21 cellular contexts compared by ENCODE assay signal in genomic region chr11:9438611-9439010, GRCh38. TPM values are rescaled to one million over a fixed set of nuclear protein-coding genes. Genes with fewer than 3 reads are reported as not detected.
A peak's percentile ranks its signal among the peaks of the same experiment; 100 is the strongest.
DNase-seq lines count a peak whose midpoint lies in the region; ATAC-seq and TF ChIP-seq lines count a peak whose summit lies in the region.
"Had no signal": no experiment of that assay in that cellular context is flagged by ENCODE, and none has a peak within 500 bp of the region (broad histone marks: within the 10 kb centered on the region; RNA-seq: fewer than 3 reads in every experiment).

No MANE protein-coding gene starts in this region.

- DNase-seq in GM23338 (ENCODE audit: low spot score) = no peak
- peak; percentile 10 for DNase-seq in choroid plexus epithelial cell (ENCODE audit: low read depth)
- DNase-seq in iris pigment epithelial cell (ENCODE audit: low read depth) = peak; percentile 39
- peak; percentile 64 for DNase-seq in pons (ENCODE audit: low spot score)
- DNase-seq in cerebellar nuclear complex (lab: John Stamatoyannopoulos, UW) = no peak
- DNase-seq in activated CD4-positive, alpha-beta T cell treated with anti-CD3 and anti-CD28 coated beads for 1 hour = no peak
- DNase-seq in stimulated activated naive CD4-positive, alpha-beta T cell (lab: John Stamatoyannopoulos, UW) = no peak
- DNase-seq: CD4-positive, CD25-positive, alpha-beta regulatory T cell; CD8-positive, alpha-beta memory T cell; DMS 273 treated with DMSO at 0.1 percent for 48 hours; DMS79; EL; GDM1; GM23248; H9 had no signal

- H2AFZ ChIP-seq in GM23338 = no peak overlapping the region
- H2AFZ ChIP-seq: GM23248 had no signal

- no peak overlapping the region for H3K4me2 ChIP-seq in GM23338
- H3K4me2 ChIP-seq: BLaER1 had no signal

- peaks cover 96% of the 10 kb centered on the region for H3K36me3 Mint-ChIP-seq in GM23338 (ENCODE audit: low read depth)

- H3K4me1 Mint-ChIP-seq in GM23338 = no peaks in the 10 kb centered on the region
- H3K4me1 Mint-ChIP-seq: B cell, H9 had no signal

- H3K4me1 ChIP-seq in GM23338 (ENCODE audit: insufficient read depth) = no peaks in the 10 kb centered on the region
- H3K4me1 ChIP-seq: BLaER1 had no signal

- H3K27me3 ChIP-seq in GM23338 (ENCODE audit: insufficient read depth) = no peaks in the 10 kb centered on the region
- H3K27me3 ChIP-seq: BLaER1 had no signal

- no peak for ATAC-seq in GM23338
- ATAC-seq: GM12878, HCT116 had no signal

- no peaks in the 10 kb centered on the region; the same call in none of the 2 replicates for H3K79me2 ChIP-seq in GM23338 (replicated peaks; ENCODE audit: insufficient read depth)

- H3K36me3 ChIP-seq in GM23338 (ENCODE audit: insufficient read depth) = peaks cover 92% of the 10 kb centered on the region

- H3F3A ChIP-seq in GM23338 (replicated peaks; ENCODE audit: low read depth) = peaks cover 12% of the 10 kb centered on the region

- H3K27me3 Mint-ChIP-seq in GM23338 (ENCODE audit: insufficient read depth, low read depth, poor library complexity) = no peaks in the 10 kb centered on the region
- H3K27me3 Mint-ChIP-seq: B cell; CD4-positive, CD25-positive, alpha-beta regulatory T cell; CD8-positive, alpha-beta memory T cell had no signal

- 0 out of 2 replicates have a peak overlapping the region, but pooled peaks have one; percentile 21 for H3K27ac ChIP-seq in GM23338 (ENCODE audit: low read depth)
- H3K27ac ChIP-seq: 22Rv1, BLaER1, C4-2B, GM23248 had no signal

- H3K9me3 Mint-ChIP-seq in GM23338 = no peaks in the 10 kb centered on the region; the same call in 2 of the 3 replicates
- H3K9me3 Mint-ChIP-seq: CD4-positive, CD25-positive, alpha-beta regulatory T cell; CD8-positive, alpha-beta memory T cell; H9 had no signal

- no peak overlapping the region for H3K27ac Mint-ChIP-seq in GM23338
- H3K27ac Mint-ChIP-seq: B cell; CD4-positive, CD25-positive, alpha-beta regulatory T cell; CD8-positive, alpha-beta memory T cell had no signal

- no peak overlapping the region for H3K4me3 Mint-ChIP-seq in GM23338
- H3K4me3 Mint-ChIP-seq: B cell; CD4-positive, CD25-positive, alpha-beta regulatory T cell; CD8-positive, alpha-beta memory T cell; H9 had no signal

- no peak for TF ChIP-seq CTCF in GM23338 (conservative IDR thresholded peaks at IDR 0.05; ENCODE audit: low read depth in 2 of 2)
- TF ChIP-seq CTCF in choroid plexus epithelial cell (conservative IDR thresholded peaks at IDR 0.05; ENCODE audit: low read depth, low read length) = no peak

- H3K9me2 ChIP-seq in GM23338 (ENCODE audit: insufficient read depth) = no peaks in the 10 kb centered on the region

- peaks cover 23% of the 10 kb centered on the region for H4K20me1 ChIP-seq in GM23338 (replicated peaks; ENCODE audit: insufficient read depth)

- no peak overlapping the region for H3K4me3 ChIP-seq in GM23338
- no peak overlapping the region for H3K4me3 ChIP-seq in choroid plexus epithelial cell (ENCODE audit: low read depth, low read length)
- H3K4me3 ChIP-seq: BLaER1, GM12878, GM23248 had no signal

TF ChIP-seq in GM23338, 12 proteins besides CTCF, POLR2A, EP300 and RAD21 (continues in another document):
- no peak for TF ChIP-seq CREB1 (CRISPR knock-in tag; IDR thresholded peaks at IDR 0.05; ENCODE audit: low read depth)
- no peak for TF ChIP-seq POLR2AphosphoS5 (IDR thresholded peaks at IDR 0.05; ENCODE audit: low read depth)
- TF ChIP-seq ETS1 (IDR thresholded peaks at IDR 0.05) = no peak
- TF ChIP-seq JUNB (IDR thresholded peaks at IDR 0.05; ENCODE audit: unreplicated experiment) = no peak
- TF ChIP-seq NANOG (IDR thresholded peaks at IDR 0.05; ENCODE audit: borderline replicate concordance) = no peak
- TF ChIP-seq ZNF331 (CRISPR knock-in tag; IDR thresholded peaks at IDR 0.05; ENCODE audit: low read depth) = no peak
- TF ChIP-seq EZH2phosphoT487 (IDR thresholded peaks at IDR 0.05; ENCODE audit: unreplicated experiment) = no peak
- TF ChIP-seq EZH2 (IDR thresholded peaks at IDR 0.05; ENCODE audit: low read depth, unreplicated experiment) = no peak
- TF ChIP-seq ZNF462 (CRISPR knock-in tag; IDR thresholded peaks at IDR 0.05) = no peak

RNA-seq across cellular contexts. Expression of gene ZNF143, which starts 22.2 kb away (rescaled TPM):
- 43.3 and 44.2 TPM in 2 replicates for total RNA-seq in GM23338 (2014; rRNA removed; shearing (Covaris generic))
- polyA plus RNA-seq in GM23338 (2016; fragmentation: Nextera tagmentation; extraction: Ambion mirVana) = 30.7 and 33.5 TPM in 2 replicates

RNA-seq across cellular contexts. Expression of gene IPO7, which starts 54.2 kb away (rescaled TPM):
- 271 and 328 TPM in 2 replicates for total RNA-seq in GM23338 (2014; rRNA removed; shearing (Covaris generic))
- polyA plus RNA-seq in GM23338 (2016; fragmentation: Nextera tagmentation; extraction: Ambion mirVana) = 56.1 TPM in 2 replicates

Comparison
In these comparisons a context has a peak if more than half of its experiments do, and no peak if none do; other contexts are left out.
1. DNase-seq: peak in choroid plexus epithelial cell (single experiment), iris pigment epithelial cell (single experiment) and pons (single experiment); none in GM23338 (single experiment), cerebellar nuclear complex (0 of 2), activated CD4-positive, alpha-beta T cell treated with anti-CD3 and anti-CD28 coated beads for 1 hour (single experiment) and stimulated activated naive CD4-positive, alpha-beta T cell (0 of 6).